Comparison of ENCODE assay signal across 1 cellular context in genomic region chr1:198541737-198542136, GRCh38.
TF ChIP-seq lines count a peak whose summit lies in the region.

No MANE protein-coding gene starts in this region.

TF ChIP-seq in GM23338, 12 proteins besides CTCF, POLR2A, EP300 and RAD21:
- TF ChIP-seq ZNF462 (CRISPR knock-in tag; IDR thresholded peaks at IDR 0.05) (no peak), POLR2AphosphoS5 (IDR thresholded peaks at IDR 0.05; ENCODE audit: low read depth) (no peak), CREB1 (CRISPR knock-in tag; IDR thresholded peaks at IDR 0.05; ENCODE audit: low read depth) (no peak), JUNB (IDR thresholded peaks at IDR 0.05; ENCODE audit: unreplicated experiment) (no peak), ZNF114 (CRISPR knock-in tag; IDR thresholded peaks at IDR 0.05) (no peak), REST (IDR thresholded peaks at IDR 0.05; ENCODE audit: unreplicated experiment) (no peak), ETS1 (IDR thresholded peaks at IDR 0.05) (no peak), NANOG (IDR thresholded peaks at IDR 0.05; ENCODE audit: borderline replicate concordance) (no peak), STAT1 (IDR thresholded peaks at IDR 0.05; ENCODE audit: unreplicated experiment) (no peak), EZH2 (IDR thresholded peaks at IDR 0.05; ENCODE audit: low read depth, unreplicated experiment) (no peak), ZNF331 (CRISPR knock-in tag; IDR thresholded peaks at IDR 0.05; ENCODE audit: low read depth) (no peak), EZH2phosphoT487 (IDR thresholded peaks at IDR 0.05; ENCODE audit: unreplicated experiment) (no peak)
